8 cellular contexts compared by ENCODE assay signal in the genomic region with DNA sequence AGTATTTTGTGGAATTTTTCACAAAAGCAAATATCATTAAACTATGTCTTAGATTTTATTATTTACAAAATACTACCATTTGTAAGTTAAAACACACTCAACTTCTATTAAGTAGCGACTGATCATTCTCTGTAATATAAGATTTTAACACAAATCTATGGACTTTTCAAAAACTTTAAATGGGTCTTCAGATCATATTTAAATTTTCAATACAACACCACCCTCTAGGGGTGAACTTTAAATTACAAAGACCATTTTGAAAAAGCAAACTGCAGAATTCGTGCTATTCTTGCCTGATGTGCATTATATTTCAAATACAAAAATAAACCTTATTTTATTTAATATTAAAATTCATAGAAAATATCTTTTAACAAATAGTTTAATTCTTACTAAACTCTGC. TPM values are rescaled to one million over a fixed set of nuclear protein-coding genes. Genes with fewer than 3 reads are reported as not detected.
A peak's percentile ranks its signal among the peaks of the same experiment; 100 is the strongest.
DNase-seq lines count a peak whose midpoint lies in the region; ATAC-seq and TF ChIP-seq lines count a peak whose summit lies in the region.

No MANE protein-coding gene starts in this region.

- no peaks in the 10 kb centered on the region for H3K27me3 ChIP-seq in Peyer's patch

- TF ChIP-seq CTCF in Peyer's patch (IDR thresholded peaks at IDR 0.05) = peak in 5 of 6 experiments; percentile 49 to 61 (median 57)
- peak; percentile 28 for TF ChIP-seq CTCF in fibroblast of pulmonary artery (IDR thresholded peaks at IDR 0.05; ENCODE audit: low read length, missing control alignments)

- ATAC-seq in GM18502 (IDR thresholded peaks at IDR 0.05; ENCODE audit: poor library complexity, unreplicated experiment) = no peak
- ATAC-seq in GM19452 (IDR thresholded peaks at IDR 0.05; ENCODE audit: unreplicated experiment) = no peak

- no peak overlapping the region for H3K4me3 ChIP-seq in Peyer's patch
- no peak overlapping the region for H3K4me3 ChIP-seq in fibroblast of pulmonary artery (replicated peaks; ENCODE audit: low read depth, low read length)

- H3K27ac ChIP-seq in Peyer's patch = no peak overlapping the region

- H3K36me3 ChIP-seq in Peyer's patch = no peaks in the 10 kb centered on the region

- TF ChIP-seq POLR2A in Peyer's patch (IDR thresholded peaks at IDR 0.05) = no peak

- no peaks in the 10 kb centered on the region for H3K4me1 ChIP-seq in Peyer's patch

- H3K9me3 ChIP-seq in Peyer's patch = no peaks in the 10 kb centered on the region

- peak; percentile 25 for DNase-seq in NCI-H1694 treated with DMSO at 0.1 percent for 48 hours (lab: John Stamatoyannopoulos, UW)
- DNase-seq in NCI-H1694 (lab: John Stamatoyannopoulos, UW) = no peak
- no peak for DNase-seq in Peyer's patch
- DNase-seq in fibroblast of pulmonary artery (ENCODE audit: low read depth) = peak; percentile 72
- DNase-seq in superior temporal gyrus (ENCODE audit: extremely low spot score) = peak; percentile 85
- DNase-seq in NCI-H226 = no peak

RNA-seq across cellular contexts. Expression of a gene that starts 8.2 kb away (rescaled TPM):
- 10 to 100 TPM; 41.7 to 66.7 (median 59.4) TPM for total RNA-seq in Peyer's patch

Comparison
In these comparisons a context has a peak if more than half of its experiments do, and no peak if none do; other contexts are left out.
1. DNase-seq: peak in NCI-H1694 treated with DMSO at 0.1 percent for 48 hours (single experiment), fibroblast of pulmonary artery (single experiment) and superior temporal gyrus (single experiment); none in NCI-H1694 (single experiment), Peyer's patch (0 of 3) and NCI-H226 (single experiment).